In genomic region chr2:98503481-98504096, GRCh38 we compare ENCODE assay signal across 17 cellular contexts. TPM values are rescaled to one million over a fixed set of nuclear protein-coding genes. Genes with fewer than 3 reads are reported as not detected.
DNase-seq lines count a peak whose midpoint lies in the region; ATAC-seq and TF ChIP-seq lines count a peak whose summit lies in the region.
"Had no signal": no experiment of that assay in that cellular context is flagged by ENCODE, and none has a peak within 500 bp of the region (broad histone marks: within the 10 kb centered on the region; RNA-seq: fewer than 3 reads in every experiment).

No MANE protein-coding gene starts in this region.

- H3F3A ChIP-seq in GM23248 (ENCODE audit: insufficient read depth), result peaks cover 16% of the 10 kb centered on the region

- TF ChIP-seq CTCF in spleen (IDR thresholded peaks at IDR 0.05 in 8 of 11, conservative IDR thresholded peaks at IDR 0.05 in 3 of 11), result no peak

- intact Hi-C loops in spleen (cut with DNase I; ENCODE audit: low total_unique reads), result no loop called here

- no peak overlapping the region for H3K4me2 ChIP-seq in GM23248 (ENCODE audit: unreplicated experiment)

- in situ Hi-C loops in GM23248 (cut with MboI), result no loop called here

- H3K27ac Mint-ChIP-seq in immature natural killer cell, result peak overlapping the region; percentile 76 to 93 (median 85)

- H4K20me1 ChIP-seq in GM23248 (ENCODE audit: insufficient read depth), result no peaks in the 10 kb centered on the region

- H3K9me2 ChIP-seq in GM23248 (ENCODE audit: insufficient read depth), result no peaks in the 10 kb centered on the region

- H3K4me1 Mint-ChIP-seq in immature natural killer cell, result peaks cover 93 to 96% of the 10 kb centered on the region in 2 donors

- no peak for TF ChIP-seq POLR2A in spleen (IDR thresholded peaks at IDR 0.05)

- H3K27ac ChIP-seq in GM23248, result no peak overlapping the region
- H3K27ac ChIP-seq in spleen, result peak overlapping the region in 7 of 8 donors; percentile 51 to 95 (median 88)
- H3K27ac ChIP-seq: psoas muscle had no signal

- peaks cover 0 to 11% (median 0%) of the 10 kb centered on the region in 3 donors for H3K36me3 Mint-ChIP-seq in immature natural killer cell

- no peaks in the 10 kb centered on the region for H3K27me3 Mint-ChIP-seq in immature natural killer cell (ENCODE audit: low read depth in 3 of 3)

- ATAC-seq in activated CD4-positive, CD25-positive, alpha-beta regulatory T cell treated with anti-CD3 and anti-CD28 coated beads, Interleukin-2, amount 50 U/mL, for 24 hours, result no peak

- H3K27me3 ChIP-seq in GM23248 (replicated peaks; ENCODE audit: insufficient read depth), result no peaks in the 10 kb centered on the region
- no peaks in the 10 kb centered on the region for H3K27me3 ChIP-seq in spleen (replicated peaks in 1 of 7)

- H3K9ac ChIP-seq in GM23248, result no peak overlapping the region

- no peaks in the 10 kb centered on the region for H3K9me3 ChIP-seq in GM23248 (ENCODE audit: low read depth)
- H3K9me3 ChIP-seq in spleen, result no peaks in the 10 kb centered on the region
- H3K9me3 ChIP-seq: psoas muscle had no signal

- H3K79me2 ChIP-seq in GM23248 (ENCODE audit: insufficient read depth), result peaks cover 6% of the 10 kb centered on the region; the same call in 1 of the 2 replicates

- H3K36me3 ChIP-seq in GM23248 (ENCODE audit: low read depth) (no peaks in the 10 kb centered on the region), spleen (peaks cover 0 to 26% (median 0%) of the 10 kb centered on the region in 6 donors)

- H3K9me3 Mint-ChIP-seq in immature natural killer cell, result no peaks in the 10 kb centered on the region

- H3K4me3 Mint-ChIP-seq in immature natural killer cell, result peak overlapping the region in 4 of 5 donors; percentile 48 to 74 (median 56)

- H3K4me3 ChIP-seq in GM23248 (no peak overlapping the region), spleen (no peak overlapping the region)
- H3K4me3 ChIP-seq: psoas muscle had no signal

- H3K4me1 ChIP-seq in GM23248 (ENCODE audit: insufficient read depth) (peaks cover 34% of the 10 kb centered on the region), spleen (peaks cover 33 to 88% (median 60%) of the 10 kb centered on the region in 6 donors)

- WGBS in GM23248 (ENCODE audit: low coverage in 1 of 2, low lambda C conversion rate in 2 of 2, missing lambda C conversion rate in 2 of 2), 2 experiments, result 63 to 72% methylated on average over 2 of the region's 2 CpGs
- 65 to 88% (median 86%) methylated on average over 2 of the region's 2 CpGs for WGBS in spleen, 5 donors

- H2AFZ ChIP-seq in GM23248, result no peak overlapping the region

- DNase-seq in GM23248 (peak; percentile 51), RPMI8226 (peak; percentile 70), immature natural killer cell (no peak), spleen (no peak), amygdala (lab: John Stamatoyannopoulos, UW) (no peak), GM03348 (ENCODE audit: low spot score) (no peak)
- DNase-seq: activated CD4-positive, alpha-beta T cell treated with anti-CD3 and anti-CD28 coated beads, Interleukin-2, amount 50 U/mL, for 48 hours; activated naive CD4-positive, alpha-beta T cell treated with anti-CD3 and anti-CD28 coated beads, Interleukin-2, amount 50 U/mL, for 16 hours; COR-L47; HCEC 1CT; mammary epithelial cell; NCI-H2227 treated with DMSO at 0.1 percent for 48 hours; psoas muscle; stimulated activated CD4-positive, alpha-beta T cell treated with anti-CD3 and anti-CD28 coated beads, Interleukin-4, amount 100 ng/mL, for 1 hour; stimulated activated naive CD4-positive, alpha-beta T cell; SW 1271 had no signal

RNA-seq across cellular contexts. Expression of gene INPP4A, which starts 58.9 kb away (rescaled TPM):
- total RNA-seq in GM23248 (2014; rRNA removed; shearing (Covaris generic)), result 16.0 and 22.8 TPM in 2 replicates
- polyA plus RNA-seq in GM23248 (2016; fragmentation: Nextera tagmentation; extraction: Ambion mirVana) (8.0 and 9.5 TPM in 2 replicates), immature natural killer cell (100 to 1,000 TPM in 1 of 3 donors, 10 to 100 TPM in 2; 34.1 to 101 (median 35.0) TPM), spleen (1 to 10 TPM; 6.4 to 9.7 (median 7.1) TPM)
- total RNA-seq in spleen, result 100 to 1,000 TPM in 1 of 7 donors, 10 to 100 TPM in 6; 55.1 to 102 (median 76.5) TPM

Comparison
In these comparisons a context has a peak if more than half of its experiments do, and no peak if none do; other contexts are left out.
1. DNase-seq: peak in GM23248 (single experiment) and RPMI8226 (single experiment); none in immature natural killer cell (0 of 3), spleen (single experiment), amygdala (0 of 56) and GM03348 (single experiment).